In genomic region chr2:239927424-239927981, GRCh38 we compare ENCODE assay signal across 8 cellular contexts.
DNase-seq lines count a peak whose midpoint lies in the region; ATAC-seq and TF ChIP-seq lines count a peak whose summit lies in the region.

No MANE protein-coding gene starts in this region.

- H3K36me3 ChIP-seq in kidney epithelial cell (ENCODE audit: control insufficient read depth, insufficient read depth, low read length) (no peaks in the 10 kb centered on the region), neural progenitor cell (no peaks in the 10 kb centered on the region)

- no peaks in the 10 kb centered on the region for H4K20me1 ChIP-seq in neural progenitor cell (ENCODE audit: low read depth)

- H3K4me3 ChIP-seq in kidney epithelial cell (ENCODE audit: low read depth, low read length): no peak overlapping the region
- no peak overlapping the region for H3K4me3 ChIP-seq in neural progenitor cell

- no peaks in the 10 kb centered on the region for H3F3A ChIP-seq in neural progenitor cell (ENCODE audit: low read depth)

- no peaks in the 10 kb centered on the region for H3K9me3 ChIP-seq in neural progenitor cell (ENCODE audit: low read depth)

- H3K4me2 ChIP-seq in neural progenitor cell: no peak overlapping the region

- H3K27ac Mint-ChIP-seq in activated naive CD4-positive, alpha-beta T cell treated with anti-CD3 and anti-CD28 coated beads, Interleukin-2, amount 50 U/mL, for 24 hours: peak overlapping the region; percentile 41
- H3K27ac Mint-ChIP-seq in neural progenitor cell: no peak overlapping the region

- ATAC-seq in HG02885 (IDR thresholded peaks at IDR 0.05; ENCODE audit: poor library complexity, unreplicated experiment): no peak

- no peaks in the 10 kb centered on the region for H3K4me1 ChIP-seq in neural progenitor cell

- H3K27me3 ChIP-seq in kidney epithelial cell (ENCODE audit: control insufficient read depth, insufficient read depth, low read length) (no peaks in the 10 kb centered on the region), neural progenitor cell (no peaks in the 10 kb centered on the region)

- H3K9ac ChIP-seq in neural progenitor cell: no peak overlapping the region

- H3K4me1 Mint-ChIP-seq in activated naive CD4-positive, alpha-beta T cell treated with anti-CD3 and anti-CD28 coated beads, Interleukin-2, amount 50 U/mL, for 24 hours: peaks cover 14% of the 10 kb centered on the region
- peaks cover 3% of the 10 kb centered on the region for H3K4me1 Mint-ChIP-seq in neural progenitor cell

- H3K4me3 Mint-ChIP-seq in activated naive CD4-positive, alpha-beta T cell treated with anti-CD3 and anti-CD28 coated beads, Interleukin-2, amount 50 U/mL, for 24 hours: peak overlapping the region; percentile 26
- H3K4me3 Mint-ChIP-seq in neural progenitor cell: no peak overlapping the region

- no peaks in the 10 kb centered on the region for H3K79me2 ChIP-seq in neural progenitor cell (ENCODE audit: low read depth)

- TF ChIP-seq CTCF in kidney epithelial cell (IDR thresholded peaks at IDR 0.05; ENCODE audit: insufficient read depth, low read length, poor library complexity, severe bottlenecking) (no peak), neural progenitor cell (IDR thresholded peaks at IDR 0.05) (no peak)

- peaks cover 3% of the 10 kb centered on the region for H3K27me3 Mint-ChIP-seq in activated naive CD4-positive, alpha-beta T cell treated with anti-CD3 and anti-CD28 coated beads, Interleukin-2, amount 50 U/mL, for 24 hours
- H3K27me3 Mint-ChIP-seq in neural progenitor cell (ENCODE audit: insufficient read depth, low read depth): peaks cover 8% of the 10 kb centered on the region

- H2AFZ ChIP-seq in neural progenitor cell (replicated peaks): no peak overlapping the region

- DNase-seq in H4 (ENCODE audit: low spot score) (peak; percentile 92), SW480 (ENCODE audit: low spot score) (peak; percentile 77), kidney epithelial cell (ENCODE audit: low read depth) (peak; percentile 61), neural progenitor cell (ENCODE audit: low spot score) (no peak), NCI-H1092 (lab: John Stamatoyannopoulos, UW) (no peak)
- DNase-seq in stimulated activated CD8-positive, alpha-beta memory T cell treated with anti-CD3 and anti-CD28 coated beads, Interleukin-12 subunit alpha, Interleukin-12 subunit beta, amount 100 ng/mL, for 1 hour (ENCODE audit: low read depth): peak; percentile 33

- H3K27ac ChIP-seq in neural progenitor cell: no peak overlapping the region

- H3K9me3 Mint-ChIP-seq in activated naive CD4-positive, alpha-beta T cell treated with anti-CD3 and anti-CD28 coated beads, Interleukin-2, amount 50 U/mL, for 24 hours: no peaks in the 10 kb centered on the region
- peaks cover 8% of the 10 kb centered on the region for H3K9me3 Mint-ChIP-seq in neural progenitor cell

- no peaks in the 10 kb centered on the region for H3K36me3 Mint-ChIP-seq in activated naive CD4-positive, alpha-beta T cell treated with anti-CD3 and anti-CD28 coated beads, Interleukin-2, amount 50 U/mL, for 24 hours
- no peaks in the 10 kb centered on the region for H3K36me3 Mint-ChIP-seq in neural progenitor cell

Comparison
In these comparisons a context has a peak if more than half of its experiments do, and no peak if none do; other contexts are left out.
1. DNase-seq: peak in H4 (single experiment), SW480 (single experiment), kidney epithelial cell (single experiment) and stimulated activated CD8-positive, alpha-beta memory T cell treated with anti-CD3 and anti-CD28 coated beads, Interleukin-12 subunit alpha, Interleukin-12 subunit beta, amount 100 ng/mL, for 1 hour (single experiment); none in neural progenitor cell (single experiment) and NCI-H1092 (single experiment).